ENCODE assay signal across 18 cellular contexts in genomic region chr13:113322043-113322461, GRCh38. TPM values are rescaled to one million over a fixed set of nuclear protein-coding genes. Genes with fewer than 3 reads are reported as not detected.
"Had no signal": no experiment of that assay in that cellular context is flagged by ENCODE, and none has a peak within 500 bp of the region (broad histone marks: within the 10 kb centered on the region; RNA-seq: fewer than 3 reads in every experiment).

No MANE protein-coding gene starts in this region.

- H3K27me3 ChIP-seq: colonic mucosa, neutrophil, transverse colon had no signal

- H3K27ac ChIP-seq: colonic mucosa, neutrophil, parathyroid adenoma, transverse colon had no signal

- H3K27me3 Mint-ChIP-seq: activated CD4-positive, alpha-beta memory T cell treated with anti-CD3 and anti-CD28 coated beads for 36 hours; activated CD4-positive, alpha-beta T cell treated with anti-CD3 and anti-CD28 coated beads for 36 hours; activated CD8-positive, alpha-beta memory T cell treated with anti-CD3 and anti-CD28 coated beads, Interleukin-2, amount 10 ng/mL, durations not matched to agents 7 days and 5 days; brain; central memory CD8-positive, alpha-beta T cell; naive thymus-derived CD8-positive, alpha-beta T cell; stimulated activated naive B cell treated with anti-CD40 and anti-IgM and Interleukin-4, amounts not matched to agents 10 μg/mL and 1 μg/mL and 100 μg/mL, for 72 hours had no signal

- ATAC-seq: activated CD4-positive, alpha-beta T cell treated with anti-CD3 and anti-CD28 coated beads for 36 hours; activated CD8-positive, alpha-beta memory T cell treated with anti-CD3 and anti-CD28 coated beads, Interleukin-2, amount 10 ng/mL, durations not matched to agents 7 days and 5 days; naive thymus-derived CD8-positive, alpha-beta T cell had no signal

- H3K79me2 ChIP-seq: parathyroid adenoma had no signal

- H2AFZ ChIP-seq: parathyroid adenoma had no signal

- DNase-seq: activated CD4-positive, alpha-beta memory T cell treated with anti-CD3 and anti-CD28 coated beads for 36 hours; activated CD4-positive, alpha-beta T cell treated with anti-CD3 and anti-CD28 coated beads for 36 hours; activated CD8-positive, alpha-beta memory T cell treated with anti-CD3 and anti-CD28 coated beads, Interleukin-2, amount 10 ng/mL, durations not matched to agents 7 days and 5 days; activated naive CD4-positive, alpha-beta T cell treated with Interleukin-2 at 50 U/mL for 16 hours; activated naive CD8-positive, alpha-beta T cell treated with anti-CD3 and anti-CD28 coated beads, Interleukin-2, amount 10 ng/mL, durations not matched to agents 7 days and 5 days; anterior cingulate cortex; colonic mucosa; erythroblast; head of caudate nucleus; naive thymus-derived CD8-positive, alpha-beta T cell; stimulated activated naive B cell treated with anti-CD40 and anti-IgM and Interleukin-4, amounts not matched to agents 10 μg/mL and 1 μg/mL and 100 μg/mL, for 72 hours; substantia nigra; transverse colon had no signal

- H3K4me3 Mint-ChIP-seq: activated CD4-positive, alpha-beta memory T cell treated with anti-CD3 and anti-CD28 coated beads for 36 hours; activated CD4-positive, alpha-beta T cell treated with anti-CD3 and anti-CD28 coated beads for 36 hours; activated CD8-positive, alpha-beta memory T cell treated with anti-CD3 and anti-CD28 coated beads, Interleukin-2, amount 10 ng/mL, durations not matched to agents 7 days and 5 days; activated naive CD8-positive, alpha-beta T cell treated with anti-CD3 and anti-CD28 coated beads, Interleukin-2, amount 10 ng/mL, durations not matched to agents 7 days and 5 days; brain; central memory CD8-positive, alpha-beta T cell; naive thymus-derived CD8-positive, alpha-beta T cell; stimulated activated naive B cell treated with anti-CD40 and anti-IgM and Interleukin-4, amounts not matched to agents 10 μg/mL and 1 μg/mL and 100 μg/mL, for 72 hours had no signal

- H3K4me1 ChIP-seq: colonic mucosa, parathyroid adenoma, transverse colon had no signal

- H3K9me3 ChIP-seq: colonic mucosa, neutrophil, transverse colon had no signal

- H3K4me3 ChIP-seq: colonic mucosa, transverse colon had no signal

- H3K9ac ChIP-seq: parathyroid adenoma had no signal

- H3K27ac Mint-ChIP-seq: activated CD4-positive, alpha-beta memory T cell treated with anti-CD3 and anti-CD28 coated beads for 36 hours; activated CD4-positive, alpha-beta T cell treated with anti-CD3 and anti-CD28 coated beads for 36 hours; activated CD8-positive, alpha-beta memory T cell treated with anti-CD3 and anti-CD28 coated beads, Interleukin-2, amount 10 ng/mL, durations not matched to agents 7 days and 5 days; activated naive CD8-positive, alpha-beta T cell treated with anti-CD3 and anti-CD28 coated beads, Interleukin-2, amount 10 ng/mL, durations not matched to agents 7 days and 5 days; brain had no signal

- H3K4me1 Mint-ChIP-seq: activated CD4-positive, alpha-beta T cell treated with anti-CD3 and anti-CD28 coated beads for 36 hours; activated CD8-positive, alpha-beta memory T cell treated with anti-CD3 and anti-CD28 coated beads, Interleukin-2, amount 10 ng/mL, durations not matched to agents 7 days and 5 days; activated naive CD8-positive, alpha-beta T cell treated with anti-CD3 and anti-CD28 coated beads, Interleukin-2, amount 10 ng/mL, durations not matched to agents 7 days and 5 days; brain; central memory CD8-positive, alpha-beta T cell had no signal

- H3K9me3 Mint-ChIP-seq: activated CD4-positive, alpha-beta memory T cell treated with anti-CD3 and anti-CD28 coated beads for 36 hours; activated naive CD8-positive, alpha-beta T cell treated with anti-CD3 and anti-CD28 coated beads, Interleukin-2, amount 10 ng/mL, durations not matched to agents 7 days and 5 days; brain; central memory CD8-positive, alpha-beta T cell; naive thymus-derived CD8-positive, alpha-beta T cell had no signal

RNA-seq across cellular contexts. Expression of gene GRTP1, which starts 41.9 kb away (rescaled TPM):
- total RNA-seq: activated CD8-positive, alpha-beta memory T cell treated with anti-CD3 and anti-CD28 coated beads, Interleukin-2, amount 10 ng/mL, durations not matched to agents 7 days and 5 days; activated naive CD8-positive, alpha-beta T cell treated with anti-CD3 and anti-CD28 coated beads, Interleukin-2, amount 10 ng/mL, durations not matched to agents 7 days and 5 days; naive thymus-derived CD8-positive, alpha-beta T cell; T-helper 2 cell treated with Interferon-gamma antibody and Interleukin-4, amounts not matched to agents 100 ng/mL and 5 ng/mL, for 36 hours had no signal
